In the genomic region with DNA sequence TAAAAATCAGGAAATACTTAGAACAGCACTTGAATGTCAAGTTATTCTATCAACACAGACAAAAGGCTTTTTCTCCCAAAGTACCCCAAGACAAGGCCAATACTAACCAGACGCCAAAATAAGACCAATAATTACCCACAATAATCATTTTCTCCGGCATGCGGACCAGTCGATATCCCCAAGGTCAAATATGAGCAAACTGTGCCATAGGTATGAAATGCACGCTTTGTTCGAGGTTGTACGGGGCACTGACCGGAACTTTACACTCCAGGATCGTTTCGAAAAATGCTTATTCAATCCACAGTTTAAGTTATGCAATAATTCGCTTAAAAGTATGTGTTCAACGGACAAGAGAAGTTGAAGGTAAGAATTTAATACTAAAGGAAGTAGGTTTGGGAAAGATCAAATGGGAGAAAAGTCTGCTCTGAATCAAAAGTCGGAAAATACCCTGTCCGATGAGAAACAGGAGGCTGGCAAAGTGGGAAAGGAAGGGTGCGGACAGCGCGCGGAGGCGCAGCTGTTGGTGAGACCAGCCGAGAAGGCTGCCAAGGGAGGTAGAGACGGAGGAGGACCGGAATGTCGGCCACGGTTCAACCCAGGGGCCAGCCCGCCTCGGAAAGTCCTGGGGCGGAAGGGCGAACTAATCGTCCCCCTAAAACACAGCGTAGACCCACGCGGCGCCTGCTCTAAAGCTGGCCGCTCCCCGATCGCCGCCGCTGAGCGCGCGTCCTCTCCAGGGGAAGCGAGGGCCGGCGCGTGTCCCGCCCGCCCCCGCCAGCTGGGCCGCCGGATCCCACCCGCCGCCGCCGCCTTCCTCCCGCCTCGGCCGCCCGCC, we compare ENCODE assay signal across 1 cellular context.
A peak's percentile ranks its signal among the peaks of the same experiment; 100 is the strongest.
TF ChIP-seq lines count a peak whose summit lies in the region.

No MANE protein-coding gene starts in this region.

TF ChIP-seq in HEK293, 187 proteins besides CTCF, POLR2A, EP300 and RAD21 (continued from another document and continues in another):
- TF ChIP-seq ZNF248 (tag by site-specific recombination; IDR thresholded peaks at IDR 0.05) = no peak
- no peak for TF ChIP-seq ZNF23 (tag by site-specific recombination; IDR thresholded peaks at IDR 0.05; ENCODE audit: borderline replicate concordance)
- TF ChIP-seq ZFP69B (tag by site-specific recombination; IDR thresholded peaks at IDR 0.05) = no peak
- no peak for TF ChIP-seq ZNF621 (tag by site-specific recombination; IDR thresholded peaks at IDR 0.05)
- TF ChIP-seq MYNN (tag by site-specific recombination; IDR thresholded peaks at IDR 0.05; ENCODE audit: borderline replicate concordance) = no peak
- TF ChIP-seq, protein P1, sequence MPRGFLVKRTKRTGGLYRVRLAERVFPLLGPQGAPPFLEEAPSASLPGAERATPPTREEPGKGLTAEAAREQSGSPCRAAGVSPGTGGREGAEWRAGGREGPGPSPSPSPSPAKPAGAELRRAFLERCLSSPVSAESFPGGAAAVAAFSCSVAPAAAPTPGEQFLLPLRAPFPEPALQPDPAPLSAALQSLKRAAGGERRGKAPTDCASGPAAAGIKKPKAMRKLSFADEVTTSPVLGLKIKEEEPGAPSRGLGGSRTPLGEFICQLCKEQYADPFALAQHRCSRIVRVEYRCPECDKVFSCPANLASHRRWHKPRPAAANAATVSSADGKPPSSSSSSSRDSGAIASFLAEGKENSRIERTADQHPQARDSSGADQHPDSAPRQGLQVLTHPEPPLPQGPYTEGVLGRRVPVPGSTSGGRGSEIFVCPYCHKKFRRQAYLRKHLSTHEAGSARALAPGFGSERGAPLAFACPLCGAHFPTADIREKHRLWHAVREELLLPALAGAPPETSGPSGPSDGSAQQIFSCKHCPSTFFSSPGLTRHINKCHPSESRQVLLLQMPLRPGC (tag by site-specific recombination; IDR thresholded peaks at IDR 0.05) = no peak
- TF ChIP-seq, protein P2, sequence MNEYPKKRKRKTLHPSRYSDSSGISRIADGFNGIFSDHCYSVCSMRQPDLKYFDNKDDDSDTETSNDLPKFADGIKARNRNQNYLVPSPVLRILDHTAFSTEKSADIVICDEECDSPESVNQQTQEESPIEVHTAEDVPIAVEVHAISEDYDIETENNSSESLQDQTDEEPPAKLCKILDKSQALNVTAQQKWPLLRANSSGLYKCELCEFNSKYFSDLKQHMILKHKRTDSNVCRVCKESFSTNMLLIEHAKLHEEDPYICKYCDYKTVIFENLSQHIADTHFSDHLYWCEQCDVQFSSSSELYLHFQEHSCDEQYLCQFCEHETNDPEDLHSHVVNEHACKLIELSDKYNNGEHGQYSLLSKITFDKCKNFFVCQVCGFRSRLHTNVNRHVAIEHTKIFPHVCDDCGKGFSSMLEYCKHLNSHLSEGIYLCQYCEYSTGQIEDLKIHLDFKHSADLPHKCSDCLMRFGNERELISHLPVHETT (tag by site-specific recombination; IDR thresholded peaks at IDR 0.05) = no peak
- no peak for TF ChIP-seq ZNF133 (tag by site-specific recombination; IDR thresholded peaks at IDR 0.05)
- TF ChIP-seq ZNF175 (tag by site-specific recombination; IDR thresholded peaks at IDR 0.05) = no peak
- no peak for TF ChIP-seq ZNF701 (tag by site-specific recombination; IDR thresholded peaks at IDR 0.05)
- no peak for TF ChIP-seq ZNF626 (tag by site-specific recombination; IDR thresholded peaks at IDR 0.05)
- TF ChIP-seq, protein P3, sequence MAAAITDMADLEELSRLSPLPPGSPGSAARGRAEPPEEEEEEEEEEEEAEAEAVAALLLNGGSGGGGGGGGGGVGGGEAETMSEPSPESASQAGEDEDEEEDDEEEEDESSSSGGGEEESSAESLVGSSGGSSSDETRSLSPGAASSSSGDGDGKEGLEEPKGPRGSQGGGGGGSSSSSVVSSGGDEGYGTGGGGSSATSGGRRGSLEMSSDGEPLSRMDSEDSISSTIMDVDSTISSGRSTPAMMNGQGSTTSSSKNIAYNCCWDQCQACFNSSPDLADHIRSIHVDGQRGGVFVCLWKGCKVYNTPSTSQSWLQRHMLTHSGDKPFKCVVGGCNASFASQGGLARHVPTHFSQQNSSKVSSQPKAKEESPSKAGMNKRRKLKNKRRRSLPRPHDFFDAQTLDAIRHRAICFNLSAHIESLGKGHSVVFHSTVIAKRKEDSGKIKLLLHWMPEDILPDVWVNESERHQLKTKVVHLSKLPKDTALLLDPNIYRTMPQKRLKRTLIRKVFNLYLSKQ (tag by site-specific recombination; IDR thresholded peaks at IDR 0.05; ENCODE audit: borderline replicate concordance) = no peak
- TF ChIP-seq ZNF544 (tag by site-specific recombination; IDR thresholded peaks at IDR 0.05) = no peak
- peak; percentile 29; the same call in 1 of the 2 replicates for TF ChIP-seq SCRT2 (tag by site-specific recombination; IDR thresholded peaks at IDR 0.05)
- TF ChIP-seq ZNF558 (tag by site-specific recombination; IDR thresholded peaks at IDR 0.05) = no peak
- TF ChIP-seq KLF10 (tag by site-specific recombination; IDR thresholded peaks at IDR 0.05) = no peak
- TF ChIP-seq GLIS2 (tag by site-specific recombination; IDR thresholded peaks at IDR 0.05) = peak; percentile 13
- no peak for TF ChIP-seq HOXC10 (CRISPR knock-in tag; IDR thresholded peaks at IDR 0.05)
- TF ChIP-seq KLF17 (tag by site-specific recombination; IDR thresholded peaks at IDR 0.05) = no peak
- no peak for TF ChIP-seq ZNF549 (tag by site-specific recombination; IDR thresholded peaks at IDR 0.05)
- TF ChIP-seq GLIS1 (tag by site-specific recombination; IDR thresholded peaks at IDR 0.05) = peak; percentile 58
- TF ChIP-seq ZNF184 (tag by site-specific recombination; IDR thresholded peaks at IDR 0.05) = no peak
- TF ChIP-seq ZNF335 (tag by site-specific recombination; conservative IDR thresholded peaks at IDR 0.05) = peak; percentile 58
- TF ChIP-seq OSR2 (tag by site-specific recombination; IDR thresholded peaks at IDR 0.05) = no peak
- TF ChIP-seq BCL11A (tag by site-specific recombination; IDR thresholded peaks at IDR 0.05; ENCODE audit: low read depth) = no peak
- no peak for TF ChIP-seq PRDM4 (tag by site-specific recombination; IDR thresholded peaks at IDR 0.05)
- TF ChIP-seq ZNF610 (tag by site-specific recombination; IDR thresholded peaks at IDR 0.05; ENCODE audit: borderline replicate concordance) = 0 out of 2 replicates have a peak, but pooled peaks have one; percentile 49
- TF ChIP-seq ZBTB21 (tag by site-specific recombination; IDR thresholded peaks at IDR 0.05) = no peak
- TF ChIP-seq, protein P4, sequence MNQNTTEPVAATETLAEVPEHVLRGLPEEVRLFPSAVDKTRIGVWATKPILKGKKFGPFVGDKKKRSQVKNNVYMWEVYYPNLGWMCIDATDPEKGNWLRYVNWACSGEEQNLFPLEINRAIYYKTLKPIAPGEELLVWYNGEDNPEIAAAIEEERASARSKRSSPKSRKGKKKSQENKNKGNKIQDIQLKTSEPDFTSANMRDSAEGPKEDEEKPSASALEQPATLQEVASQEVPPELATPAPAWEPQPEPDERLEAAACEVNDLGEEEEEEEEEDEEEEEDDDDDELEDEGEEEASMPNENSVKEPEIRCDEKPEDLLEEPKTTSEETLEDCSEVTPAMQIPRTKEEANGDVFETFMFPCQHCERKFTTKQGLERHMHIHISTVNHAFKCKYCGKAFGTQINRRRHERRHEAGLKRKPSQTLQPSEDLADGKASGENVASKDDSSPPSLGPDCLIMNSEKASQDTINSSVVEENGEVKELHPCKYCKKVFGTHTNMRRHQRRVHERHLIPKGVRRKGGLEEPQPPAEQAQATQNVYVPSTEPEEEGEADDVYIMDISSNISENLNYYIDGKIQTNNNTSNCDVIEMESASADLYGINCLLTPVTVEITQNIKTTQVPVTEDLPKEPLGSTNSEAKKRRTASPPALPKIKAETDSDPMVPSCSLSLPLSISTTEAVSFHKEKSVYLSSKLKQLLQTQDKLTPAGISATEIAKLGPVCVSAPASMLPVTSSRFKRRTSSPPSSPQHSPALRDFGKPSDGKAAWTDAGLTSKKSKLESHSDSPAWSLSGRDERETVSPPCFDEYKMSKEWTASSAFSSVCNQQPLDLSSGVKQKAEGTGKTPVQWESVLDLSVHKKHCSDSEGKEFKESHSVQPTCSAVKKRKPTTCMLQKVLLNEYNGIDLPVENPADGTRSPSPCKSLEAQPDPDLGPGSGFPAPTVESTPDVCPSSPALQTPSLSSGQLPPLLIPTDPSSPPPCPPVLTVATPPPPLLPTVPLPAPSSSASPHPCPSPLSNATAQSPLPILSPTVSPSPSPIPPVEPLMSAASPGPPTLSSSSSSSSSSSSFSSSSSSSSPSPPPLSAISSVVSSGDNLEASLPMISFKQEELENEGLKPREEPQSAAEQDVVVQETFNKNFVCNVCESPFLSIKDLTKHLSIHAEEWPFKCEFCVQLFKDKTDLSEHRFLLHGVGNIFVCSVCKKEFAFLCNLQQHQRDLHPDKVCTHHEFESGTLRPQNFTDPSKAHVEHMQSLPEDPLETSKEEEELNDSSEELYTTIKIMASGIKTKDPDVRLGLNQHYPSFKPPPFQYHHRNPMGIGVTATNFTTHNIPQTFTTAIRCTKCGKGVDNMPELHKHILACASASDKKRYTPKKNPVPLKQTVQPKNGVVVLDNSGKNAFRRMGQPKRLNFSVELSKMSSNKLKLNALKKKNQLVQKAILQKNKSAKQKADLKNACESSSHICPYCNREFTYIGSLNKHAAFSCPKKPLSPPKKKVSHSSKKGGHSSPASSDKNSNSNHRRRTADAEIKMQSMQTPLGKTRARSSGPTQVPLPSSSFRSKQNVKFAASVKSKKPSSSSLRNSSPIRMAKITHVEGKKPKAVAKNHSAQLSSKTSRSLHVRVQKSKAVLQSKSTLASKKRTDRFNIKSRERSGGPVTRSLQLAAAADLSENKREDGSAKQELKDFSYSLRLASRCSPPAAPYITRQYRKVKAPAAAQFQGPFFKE (tag by site-specific recombination; IDR thresholded peaks at IDR 0.05; ENCODE audit: borderline replicate concordance) = no peak
- 0 out of 2 replicates have a peak, but pooled peaks have one; percentile 14 for TF ChIP-seq ZNF501 (tag by site-specific recombination; IDR thresholded peaks at IDR 0.05)
- no peak for TF ChIP-seq ZSCAN23 (tag by site-specific recombination; IDR thresholded peaks at IDR 0.05)
- TF ChIP-seq TCF7L2 (IDR thresholded peaks at IDR 0.05; ENCODE audit: borderline replicate concordance, low read depth, low read length) = no peak
- TF ChIP-seq ZNF2 (tag by site-specific recombination; IDR thresholded peaks at IDR 0.05) = 0 out of 2 replicates have a peak, but pooled peaks have one; percentile 44
- TF ChIP-seq ZNF48 (tag by site-specific recombination; IDR thresholded peaks at IDR 0.05) = no peak
- TF ChIP-seq ZNF423 (tag by site-specific recombination; IDR thresholded peaks at IDR 0.05) = no peak
- TF ChIP-seq ZNF404 (tag by site-specific recombination; IDR thresholded peaks at IDR 0.05) = no peak
- TF ChIP-seq ZNF16 (tag by site-specific recombination; IDR thresholded peaks at IDR 0.05; ENCODE audit: low read depth) = no peak
- TF ChIP-seq SP2 (tag by site-specific recombination; IDR thresholded peaks at IDR 0.05) = peak; percentile 48; the same call in 1 of the 2 replicates
- no peak for TF ChIP-seq ZNF513 (tag by site-specific recombination; IDR thresholded peaks at IDR 0.05)
- TF ChIP-seq, protein P5, sequence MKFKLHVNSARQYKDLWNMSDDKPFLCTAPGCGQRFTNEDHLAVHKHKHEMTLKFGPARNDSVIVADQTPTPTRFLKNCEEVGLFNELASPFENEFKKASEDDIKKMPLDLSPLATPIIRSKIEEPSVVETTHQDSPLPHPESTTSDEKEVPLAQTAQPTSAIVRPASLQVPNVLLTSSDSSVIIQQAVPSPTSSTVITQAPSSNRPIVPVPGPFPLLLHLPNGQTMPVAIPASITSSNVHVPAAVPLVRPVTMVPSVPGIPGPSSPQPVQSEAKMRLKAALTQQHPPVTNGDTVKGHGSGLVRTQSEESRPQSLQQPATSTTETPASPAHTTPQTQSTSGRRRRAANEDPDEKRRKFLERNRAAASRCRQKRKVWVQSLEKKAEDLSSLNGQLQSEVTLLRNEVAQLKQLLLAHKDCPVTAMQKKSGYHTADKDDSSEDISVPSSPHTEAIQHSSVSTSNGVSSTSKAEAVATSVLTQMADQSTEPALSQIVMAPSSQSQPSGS (tag by site-specific recombination; IDR thresholded peaks at IDR 0.05; ENCODE audit: low read depth) = no peak
- TF ChIP-seq ZFHX2 (tag by site-specific recombination; conservative IDR thresholded peaks at IDR 0.05) = no peak
- TF ChIP-seq MZF1 (tag by site-specific recombination; IDR thresholded peaks at IDR 0.05; ENCODE audit: borderline replicate concordance) = no peak
- TF ChIP-seq ZNF202 (tag by site-specific recombination; IDR thresholded peaks at IDR 0.05; ENCODE audit: borderline replicate concordance) = no peak
- no peak for TF ChIP-seq ZNF114 (tag by site-specific recombination; IDR thresholded peaks at IDR 0.05)
- peak; percentile 31; the same call in 1 of the 2 replicates for TF ChIP-seq ZFP37 (tag by site-specific recombination; IDR thresholded peaks at IDR 0.05)
- TF ChIP-seq ZNF112 (tag by site-specific recombination; IDR thresholded peaks at IDR 0.05) = no peak
